ENCODE assay signal across 8 cellular contexts in the genomic region with DNA sequence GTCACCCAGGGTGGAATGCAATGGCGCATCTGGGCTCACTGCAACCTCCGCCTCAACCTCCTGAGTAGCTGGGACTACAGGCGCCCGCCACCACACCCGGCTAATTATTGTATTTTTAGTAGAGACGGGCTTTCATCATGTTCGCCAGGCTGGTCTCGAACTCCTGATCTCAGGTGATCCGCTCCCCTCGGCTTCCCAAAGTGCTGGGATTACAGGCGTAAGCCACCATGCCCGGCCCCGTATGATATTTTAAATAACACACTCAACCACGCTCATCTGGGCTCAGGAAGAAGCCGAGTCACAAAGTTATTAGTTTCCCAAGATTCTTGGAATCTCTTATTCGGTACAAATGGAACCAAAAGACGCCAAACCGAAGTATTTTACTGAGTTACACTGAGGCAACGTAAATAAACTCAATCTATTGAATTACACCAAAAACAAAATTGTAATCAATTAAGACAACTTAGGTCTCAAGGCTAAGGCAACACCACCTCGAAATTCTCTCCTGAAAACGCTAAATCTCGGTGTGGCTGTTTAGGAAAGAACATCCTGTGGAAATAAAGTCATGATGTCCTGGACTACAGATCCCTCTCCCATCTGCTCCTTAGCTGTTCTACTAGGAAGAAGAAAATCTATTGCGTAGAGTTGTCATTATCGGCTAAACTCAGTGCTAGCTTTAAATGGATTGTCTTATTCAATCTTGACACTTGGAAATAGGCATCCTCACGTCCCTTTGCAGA. TPM values are rescaled to one million over a fixed set of nuclear protein-coding genes. Genes with fewer than 3 reads are reported as not detected.
DNase-seq lines count a peak whose midpoint lies in the region; ATAC-seq and TF ChIP-seq lines count a peak whose summit lies in the region.

No MANE protein-coding gene starts in this region.

- no peaks in the 10 kb centered on the region for H4K20me1 ChIP-seq in OCI-LY3 (ENCODE audit: insufficient read depth, low read length)

- peak overlapping the region; percentile 88 for H3K4me2 ChIP-seq in OCI-LY3 (ENCODE audit: low read length)

- peak; percentile 23 for DNase-seq in ELR (ENCODE audit: low read depth)
- DNase-seq in endodermal cell: no peak
- no peak for DNase-seq in natural killer cell
- no peak for DNase-seq in NCI-H748 (lab: John Stamatoyannopoulos, UW; ENCODE audit: unreplicated experiment)
- DNase-seq in C1 segment of cervical spinal cord (lab: John Stamatoyannopoulos, UW): no peak
- DNase-seq in medulla oblongata (ENCODE audit: extremely low spot score): no peak

- H3K79me2 ChIP-seq in OCI-LY3 (ENCODE audit: low read length): peaks cover 29% of the 10 kb centered on the region

- peak overlapping the region; percentile 74 for H3K27ac ChIP-seq in OCI-LY3 (ENCODE audit: low read length)
- peak overlapping the region; percentile 95 for H3K27ac ChIP-seq in endodermal cell (ENCODE audit: low read depth, low read length)

- peaks cover 19% of the 10 kb centered on the region for H3K36me3 Mint-ChIP-seq in endodermal cell (ENCODE audit: low read depth)
- H3K36me3 Mint-ChIP-seq in natural killer cell: no peaks in the 10 kb centered on the region

- H3K4me3 Mint-ChIP-seq in endodermal cell (peak overlapping the region; percentile 70), natural killer cell (peak overlapping the region; percentile 90)

- peaks cover 4% of the 10 kb centered on the region for H3K36me3 ChIP-seq in OCI-LY3 (replicated peaks; ENCODE audit: low read depth, low read length)
- H3K36me3 ChIP-seq in endodermal cell (ENCODE audit: control insufficient read depth, insufficient read depth, low read length): peaks cover 10% of the 10 kb centered on the region

- peak overlapping the region; percentile 92 for H3K27ac Mint-ChIP-seq in endodermal cell
- H3K27ac Mint-ChIP-seq in natural killer cell: peak overlapping the region; percentile 81 to 83

- ATAC-seq in natural killer cell (no peak), GM18520 (IDR thresholded peaks at IDR 0.05; ENCODE audit: unreplicated experiment) (no peak)

- H3K9me3 Mint-ChIP-seq in endodermal cell (no peaks in the 10 kb centered on the region), natural killer cell (no peaks in the 10 kb centered on the region)

- no peaks in the 10 kb centered on the region for H3K27me3 Mint-ChIP-seq in endodermal cell (ENCODE audit: insufficient read depth)
- H3K27me3 Mint-ChIP-seq in natural killer cell (ENCODE audit: low read depth in 2 of 2): no peaks in the 10 kb centered on the region

- TF ChIP-seq CTCF in OCI-LY3 (IDR thresholded peaks at IDR 0.05; ENCODE audit: low read depth, low read length): no peak
- TF ChIP-seq CTCF in endodermal cell (conservative IDR thresholded peaks at IDR 0.05): no peak
- no peak for TF ChIP-seq CTCF in natural killer cell (IDR thresholded peaks at IDR 0.05)

- peak overlapping the region; percentile 80 for H2AFZ ChIP-seq in OCI-LY3 (ENCODE audit: low read depth, low read length)

- H3K9ac ChIP-seq in OCI-LY3 (ENCODE audit: low read length): peak overlapping the region; percentile 94
- H3K9ac ChIP-seq in endodermal cell (ENCODE audit: extremely low read depth, low read length, poor library complexity, severe bottlenecking): peak overlapping the region; percentile 83

- WGBS in endodermal cell (ENCODE audit: insufficient coverage in 1 of 2, insufficient read length in 1 of 2), 2 experiments: 62 to 69% methylated on average over 19 to 25 of the region's 25 CpGs

- H3K9me3 ChIP-seq in OCI-LY3 (ENCODE audit: insufficient read depth, low read length): no peaks in the 10 kb centered on the region
- no peaks in the 10 kb centered on the region for H3K9me3 ChIP-seq in endodermal cell (ENCODE audit: control insufficient read depth, low read length)

- H3K27me3 ChIP-seq in OCI-LY3 (ENCODE audit: low read depth, low read length) (no peaks in the 10 kb centered on the region), endodermal cell (ENCODE audit: control insufficient read depth, insufficient read depth, low read length, poor library complexity, severe bottlenecking) (no peaks in the 10 kb centered on the region)

- peaks cover 4% of the 10 kb centered on the region for H3K4me1 ChIP-seq in OCI-LY3 (ENCODE audit: low read length)
- no peaks in the 10 kb centered on the region for H3K4me1 ChIP-seq in endodermal cell (ENCODE audit: control insufficient read depth, insufficient read depth, low read length)

- peaks cover 2% of the 10 kb centered on the region for H3K4me1 Mint-ChIP-seq in endodermal cell
- peaks cover 22 to 24% of the 10 kb centered on the region in 2 donors for H3K4me1 Mint-ChIP-seq in natural killer cell

- H3K4me3 ChIP-seq in OCI-LY3 (ENCODE audit: low read length) (peak overlapping the region; percentile 95), endodermal cell (ENCODE audit: low read length) (peak overlapping the region; percentile 89)

- intact Hi-C loops in natural killer cell (cut with micrococcal nuclease): loop anchor here (1.0 to 10.0 kb wide), 5 partner anchors 29 to 459 kb away; a partner anchor contains a TSS

RNA-seq across cellular contexts. Expression of a gene that starts 0.9 kb away (rescaled TPM):
- total RNA-seq in endodermal cell: 10 to 100 TPM; 26.8 to 47.6 TPM
- polyA plus RNA-seq in endodermal cell (2013, experiment 1 of 2): 31.1 TPM
- polyA plus RNA-seq in endodermal cell (2013, experiment 2 of 2): 30.3 TPM
- 10 to 100 TPM; 22.6 to 23.3 (median 22.7) TPM for total RNA-seq in natural killer cell

RNA-seq across cellular contexts. Expression of a gene that starts 27.5 kb away (rescaled TPM):
- total RNA-seq in endodermal cell: 1 to 10 TPM; 6.5 to 7.3 TPM
- polyA plus RNA-seq in endodermal cell (2013, experiment 1 of 2): 3.2 TPM
- 2.2 TPM for polyA plus RNA-seq in endodermal cell (2013, experiment 2 of 2)
- 10 to 100 TPM; 26.0 to 45.0 (median 32.1) TPM for total RNA-seq in natural killer cell

RNA-seq across cellular contexts. Expression of a gene that starts 43.0 kb away (rescaled TPM):
- 10 to 100 TPM; 31.0 to 35.2 TPM for total RNA-seq in endodermal cell
- 12.1 TPM for polyA plus RNA-seq in endodermal cell (2013, experiment 1 of 2)
- 8.5 TPM for polyA plus RNA-seq in endodermal cell (2013, experiment 2 of 2)
- 10 to 100 TPM; 18.7 to 23.4 (median 22.2) TPM for total RNA-seq in natural killer cell
